ENCODE assay signal across 23 cellular contexts in genomic region chr2:83221258-83221657, GRCh38.
DNase-seq lines count a peak whose midpoint lies in the region; ATAC-seq, FAIRE-seq and TF ChIP-seq lines count a peak whose summit lies in the region.
"Had no signal": no experiment of that assay in that cellular context is flagged by ENCODE, and none has a peak within 500 bp of the region (broad histone marks: within the 10 kb centered on the region; RNA-seq: fewer than 3 reads in every experiment).

No MANE protein-coding gene starts in this region.

- TF ChIP-seq CTCF in A549 (IDR thresholded peaks at IDR 0.05): no peak
- no peak for TF ChIP-seq CTCF in HCT116 (IDR thresholded peaks at IDR 0.05 in 2 of 3, conservative IDR thresholded peaks at IDR 0.05 in 1 of 3; ENCODE audit: borderline replicate concordance in 1 of 3, insufficient read depth in 1 of 3, low read depth in 2 of 3, low read length in 2 of 3)
- TF ChIP-seq CTCF in RWPE2 (IDR thresholded peaks at IDR 0.05; ENCODE audit: poor library complexity, severe bottlenecking): no peak
- TF ChIP-seq CTCF in fibroblast of lung (conservative IDR thresholded peaks at IDR 0.05 in 1 of 2, IDR thresholded peaks at IDR 0.05 in 1 of 2; ENCODE audit: low read depth in 1 of 2, low read length in 2 of 2): no peak
- no peak for TF ChIP-seq CTCF in neural progenitor cell (IDR thresholded peaks at IDR 0.05)
- TF ChIP-seq CTCF in gastrocnemius medialis (IDR thresholded peaks at IDR 0.05 in 4 of 5, conservative IDR thresholded peaks at IDR 0.05 in 1 of 5): no peak

- RAD21 ChIA-PET in HCT116 (lab: Charles Lee; ENCODE audit: low non-redundant PET in 1 of 2, low total read pairs in 2 of 2, uncharacterized antibody in 2 of 2, unreplicated experiment in 2 of 2): no interaction called here

- no peak overlapping the region for H2AFZ ChIP-seq in HCT116 (ENCODE audit: low read depth, low read length, poor library complexity, severe bottlenecking)
- H2AFZ ChIP-seq in fibroblast of lung (ENCODE audit: low read length): no peak overlapping the region
- no peak overlapping the region for H2AFZ ChIP-seq in neural progenitor cell (replicated peaks)

- no peaks in the 10 kb centered on the region for H3K9me3 Mint-ChIP-seq in neural progenitor cell
- H3K9me3 Mint-ChIP-seq: brain, type B pancreatic cell had no signal

- no peak for TF ChIP-seq RAD21 in A549 (conservative IDR thresholded peaks at IDR 0.05 in 1 of 2, IDR thresholded peaks at IDR 0.05 in 1 of 2)
- TF ChIP-seq RAD21 in HCT116 (IDR thresholded peaks at IDR 0.05; ENCODE audit: low read depth): no peak

- FAIRE-seq in A549 (lab: Jason Lieb, UNC): no peak
- FAIRE-seq: A204.1, D721Med had no signal

- no peak overlapping the region for H3K27ac ChIP-seq in A549
- no peak overlapping the region for H3K27ac ChIP-seq in HCT116 (ENCODE audit: low read depth, low read length)
- no peak overlapping the region for H3K27ac ChIP-seq in RWPE2 (ENCODE audit: poor library complexity, severe bottlenecking)
- no peak overlapping the region for H3K27ac ChIP-seq in fibroblast of lung (ENCODE audit: insufficient read depth, low read length)
- no peak overlapping the region for H3K27ac ChIP-seq in neural progenitor cell
- H3K27ac ChIP-seq in gastrocnemius medialis: no peak overlapping the region
- H3K27ac ChIP-seq: C4-2B, coronary artery, heart left ventricle, sigmoid colon had no signal

- H3K4me3 ChIP-seq in A549 (no peak overlapping the region), HCT116 (replicated peaks in 1 of 2; ENCODE audit: low read depth in 1 of 2, low read length in 2 of 2) (no peak overlapping the region), RWPE2 (ENCODE audit: severe bottlenecking) (no peak overlapping the region), fibroblast of lung (replicated peaks in 1 of 4; ENCODE audit: control extremely low read depth in 1 of 4, insufficient read depth in 1 of 4, low read depth in 3 of 4, low read length in 4 of 4) (no peak overlapping the region), neural progenitor cell (no peak overlapping the region), gastrocnemius medialis (no peak overlapping the region)
- H3K4me3 ChIP-seq: coronary artery, heart left ventricle, sigmoid colon had no signal

- WGBS in A549 (ENCODE audit: missing lambda C conversion rate): 44% methylated on average over 4 of the region's 4 CpGs

- no peaks in the 10 kb centered on the region for H3K36me3 ChIP-seq in HCT116 (ENCODE audit: control insufficient read depth in 1 of 2, insufficient read depth in 2 of 2, low read length in 2 of 2)
- no peaks in the 10 kb centered on the region for H3K36me3 ChIP-seq in RWPE2 (ENCODE audit: low read depth)
- H3K36me3 ChIP-seq in fibroblast of lung (ENCODE audit: control insufficient read depth, insufficient read depth, low read length): no peaks in the 10 kb centered on the region
- no peaks in the 10 kb centered on the region for H3K36me3 ChIP-seq in neural progenitor cell
- H3K36me3 ChIP-seq in gastrocnemius medialis: no peaks in the 10 kb centered on the region
- H3K36me3 ChIP-seq: heart left ventricle, sigmoid colon had no signal

- no peaks in the 10 kb centered on the region for H3K27me3 Mint-ChIP-seq in neural progenitor cell (ENCODE audit: insufficient read depth, low read depth)
- H3K27me3 Mint-ChIP-seq: brain; naive thymus-derived CD8-positive, alpha-beta T cell; type B pancreatic cell had no signal

- CTCF ChIA-PET in A549 (lab: Yijun Ruan, JAX) (interaction anchor here (0.6 kb wide), 1 partner anchor 803 kb away, joined by 3 read pairs; no protein-coding TSS in a partner anchor), HCT116 (lab: Charles Lee) (no interaction called here)

- in situ Hi-C loops in gastrocnemius medialis (cut with MboI; ENCODE audit: low sequenced_read_pairs in 4 of 4): no loop called here

- no peaks in the 10 kb centered on the region for H3K9me2 ChIP-seq in HCT116 (ENCODE audit: insufficient read depth)

- no peaks in the 10 kb centered on the region for H4K20me1 ChIP-seq in HCT116 (ENCODE audit: insufficient read depth)
- H4K20me1 ChIP-seq in fibroblast of lung (ENCODE audit: control insufficient read depth, extremely low read depth, insufficient read depth, low read length): no peaks in the 10 kb centered on the region
- H4K20me1 ChIP-seq in neural progenitor cell (ENCODE audit: low read depth): no peaks in the 10 kb centered on the region

- H3K9me3 ChIP-seq in A549 (peaks cover 4% of the 10 kb centered on the region; the same call in 1 of the 3 replicates), HCT116 (ENCODE audit: control insufficient read depth in 1 of 2, insufficient read depth in 1 of 2, low read depth in 1 of 2, low read length in 2 of 2) (no peaks in the 10 kb centered on the region), RWPE2 (ENCODE audit: severe bottlenecking) (no peaks in the 10 kb centered on the region), fibroblast of lung (ENCODE audit: control insufficient read depth, insufficient read depth, low read depth, low read length) (no peaks in the 10 kb centered on the region), neural progenitor cell (ENCODE audit: low read depth) (no peaks in the 10 kb centered on the region), gastrocnemius medialis (no peaks in the 10 kb centered on the region)
- H3K9me3 ChIP-seq: heart left ventricle, sigmoid colon had no signal

- H3K79me2 ChIP-seq in HCT116 (ENCODE audit: insufficient read depth, low read length): no peaks in the 10 kb centered on the region
- no peaks in the 10 kb centered on the region for H3K79me2 ChIP-seq in fibroblast of lung (ENCODE audit: control insufficient read depth, insufficient read depth, low read length)
- no peaks in the 10 kb centered on the region for H3K79me2 ChIP-seq in neural progenitor cell (ENCODE audit: low read depth)

- ATAC-seq in A549: no peak
- ATAC-seq in HCT116: no peak
- ATAC-seq in RWPE2 (ENCODE audit: low read depth): peak; percentile 42; the same call in 1 of the 3 replicates
- no peak for ATAC-seq in gastrocnemius medialis
- ATAC-seq: heart left ventricle; naive thymus-derived CD8-positive, alpha-beta T cell; SK-N-SH treated with all-trans-retinoic acid at 6 μM for 48 hours; WTC11 had no signal

- TF ChIP-seq POLR2A in A549 (IDR thresholded peaks at IDR 0.05; ENCODE audit: low read length): no peak
- TF ChIP-seq POLR2A in HCT116 (IDR thresholded peaks at IDR 0.05; ENCODE audit: borderline replicate concordance, extremely low read depth, insufficient read depth, insufficient read length): no peak
- no peak for TF ChIP-seq POLR2A in gastrocnemius medialis (IDR thresholded peaks at IDR 0.05)

- H3K27ac Mint-ChIP-seq in neural progenitor cell: no peak overlapping the region
- H3K27ac Mint-ChIP-seq: brain; naive thymus-derived CD8-positive, alpha-beta T cell; type B pancreatic cell; WTC11 had no signal

- H3F3A ChIP-seq in neural progenitor cell (ENCODE audit: low read depth): no peaks in the 10 kb centered on the region

- no peaks in the 10 kb centered on the region for H3K4me1 ChIP-seq in A549
- H3K4me1 ChIP-seq in HCT116 (ENCODE audit: control insufficient read depth in 1 of 2, insufficient read depth in 2 of 2, low read length in 2 of 2): no peaks in the 10 kb centered on the region
- H3K4me1 ChIP-seq in RWPE2 (ENCODE audit: insufficient read depth, poor library complexity, severe bottlenecking): no peaks in the 10 kb centered on the region
- no peaks in the 10 kb centered on the region for H3K4me1 ChIP-seq in fibroblast of lung (ENCODE audit: control insufficient read depth, extremely low read depth, insufficient read depth, low read length)
- H3K4me1 ChIP-seq in neural progenitor cell: no peaks in the 10 kb centered on the region
- H3K4me1 ChIP-seq in gastrocnemius medialis: no peaks in the 10 kb centered on the region
- H3K4me1 ChIP-seq: heart left ventricle, sigmoid colon had no signal

- no peak for DNase-seq in A549 (ENCODE audit: low read depth in 1 of 2, low spot score in 1 of 2)
- no peak for DNase-seq in HCT116 (ENCODE audit: low read depth, low spot score)
- no peak for DNase-seq in RWPE2 (ENCODE audit: low spot score)
- peak; percentile 18 to 67 for DNase-seq in fibroblast of lung (ENCODE audit: low read depth in 2 of 2)
- no peak for DNase-seq in D341Med (ENCODE audit: low spot score)
- DNase-seq in neural progenitor cell (ENCODE audit: low spot score): no peak
- DNase-seq in gastrocnemius medialis: no peak
- DNase-seq in NCI-H524 treated with DMSO at 0.1 percent for 48 hours (lab: John Stamatoyannopoulos, UW): no peak
- DNase-seq: activated CD8-positive, alpha-beta memory T cell treated with anti-CD3 and anti-CD28 coated beads, Interleukin-2, amount 50 U/mL, for 4 hours; activated effector memory CD4-positive, alpha-beta T cell treated with anti-CD3 and anti-CD28 coated beads, Interleukin-2, amount 50 U/mL, for 16 hours; heart left ventricle; naive thymus-derived CD8-positive, alpha-beta T cell; NCI-H510A treated with DMSO at 0.1 percent for 48 hours; RPMI8226; sigmoid colon had no signal

- intact Hi-C loops in HCT116 (cut with micrococcal nuclease) (no loop called here), gastrocnemius medialis (cut with DNase I; ENCODE audit: low total_unique reads) (no loop called here)

- no TSS peak for BruUV-seq in HCT116 (replicated peaks; lab: Mats Ljungman, UMichigan)

- H3K9ac ChIP-seq in HCT116 (ENCODE audit: low read length) (no peak overlapping the region), fibroblast of lung (ENCODE audit: insufficient read depth, low read length) (no peak overlapping the region), neural progenitor cell (no peak overlapping the region)

- no peak overlapping the region for H3K4me3 Mint-ChIP-seq in neural progenitor cell
- H3K4me3 Mint-ChIP-seq: brain; naive thymus-derived CD8-positive, alpha-beta T cell; type B pancreatic cell; WTC11 had no signal

- TF ChIP-seq EP300 in A549 (IDR thresholded peaks at IDR 0.05): no peak

- POLR2A ChIA-PET in A549 (lab: Yijun Ruan, JAX) (no interaction called here), HCT116 (lab: Charles Lee) (no interaction called here)

- H3K27me3 ChIP-seq in HCT116 (ENCODE audit: insufficient read depth, low read length): no peaks in the 10 kb centered on the region
- no peaks in the 10 kb centered on the region for H3K27me3 ChIP-seq in RWPE2 (ENCODE audit: insufficient read depth, poor library complexity, severe bottlenecking)
- no peaks in the 10 kb centered on the region for H3K27me3 ChIP-seq in fibroblast of lung (ENCODE audit: control insufficient read depth, insufficient read depth, low read length)
- no peaks in the 10 kb centered on the region for H3K27me3 ChIP-seq in neural progenitor cell
- H3K27me3 ChIP-seq in gastrocnemius medialis: no peaks in the 10 kb centered on the region
- H3K27me3 ChIP-seq: heart left ventricle, sigmoid colon had no signal

- H3K4me2 ChIP-seq in A549: no peak overlapping the region
- H3K4me2 ChIP-seq in HCT116 (ENCODE audit: low read length): no peak overlapping the region
- no peak overlapping the region for H3K4me2 ChIP-seq in fibroblast of lung (ENCODE audit: extremely low read depth, insufficient read depth, low read length)
- H3K4me2 ChIP-seq in neural progenitor cell: no peak overlapping the region

- no peaks in the 10 kb centered on the region for H3K4me1 Mint-ChIP-seq in neural progenitor cell
- H3K4me1 Mint-ChIP-seq: naive thymus-derived CD8-positive, alpha-beta T cell; WTC11 had no signal

- H3K36me3 Mint-ChIP-seq in neural progenitor cell: no peaks in the 10 kb centered on the region
- H3K36me3 Mint-ChIP-seq: brain; naive thymus-derived CD8-positive, alpha-beta T cell; type B pancreatic cell; WTC11 had no signal

Comparison
In these comparisons a context has a peak if more than half of its experiments do, and no peak if none do; other contexts are left out.
1. DNase-seq: peak in fibroblast of lung (2 of 2); none in A549 (0 of 2), HCT116 (single experiment), RWPE2 (single experiment), D341Med (single experiment), neural progenitor cell (single experiment), gastrocnemius medialis (0 of 2) and NCI-H524 treated with DMSO at 0.1 percent for 48 hours (single experiment).
2. Of the 6 proteins assayed by ChIP-seq in both A549 and HCT116: peak only in A549: none; only in HCT116: none; in both: CEBPB; in neither: 5.